Comparison of ENCODE assay signal across 21 cellular contexts in the genomic region with DNA sequence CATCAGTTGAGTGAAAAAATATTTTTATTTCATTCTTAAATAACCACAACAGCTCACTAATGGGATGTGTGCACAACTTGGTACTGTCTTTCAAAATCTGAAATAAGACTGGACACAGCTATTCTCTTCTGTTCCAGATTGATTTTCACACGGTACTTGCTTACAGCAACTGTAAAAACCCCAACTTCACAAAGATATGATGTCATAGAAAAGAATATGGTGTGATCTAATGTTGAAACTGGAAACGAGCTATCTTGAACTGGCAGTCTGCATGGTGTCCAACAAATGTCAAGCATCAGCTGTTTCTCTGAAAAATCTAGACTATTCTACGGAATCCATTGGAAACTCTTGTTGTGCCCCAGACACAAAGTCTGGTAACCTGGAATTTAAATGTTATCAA. TPM values are rescaled to one million over a fixed set of nuclear protein-coding genes. Genes with fewer than 3 reads are reported as not detected.
DNase-seq lines count a peak whose midpoint lies in the region; ATAC-seq, FAIRE-seq and TF ChIP-seq lines count a peak whose summit lies in the region.
"Had no signal": no experiment of that assay in that cellular context is flagged by ENCODE, and none has a peak within 500 bp of the region (broad histone marks: within the 10 kb centered on the region; RNA-seq: fewer than 3 reads in every experiment).

No MANE protein-coding gene starts in this region.

- peak overlapping the region; percentile 95 for H3K27ac ChIP-seq in DOHH2 (ENCODE audit: low read depth, low read length)
- H3K27ac ChIP-seq in endothelial cell of umbilical vein (ENCODE audit: insufficient read depth, low read depth, low read length), result no peak overlapping the region
- no peak overlapping the region for H3K27ac ChIP-seq in coronary artery
- H3K27ac ChIP-seq: gastrocnemius medialis, GM23248, lower lobe of right lung, ovary, suprapubic skin had no signal

- no TSS peak for BruUV-seq in endothelial cell of umbilical vein (replicated peaks; lab: Mats Ljungman, UMichigan)

- H3K9me1 ChIP-seq in endothelial cell of umbilical vein (replicated peaks; ENCODE audit: control insufficient read depth, extremely low read depth, insufficient read depth, low read length), result no peaks in the 10 kb centered on the region

- no peaks in the 10 kb centered on the region for H3K9me2 ChIP-seq in DOHH2 (replicated peaks; ENCODE audit: control insufficient read depth, low read length)

- no peak for TF ChIP-seq CTCF in DOHH2 (IDR thresholded peaks at IDR 0.05; ENCODE audit: low read depth, low read length, poor library complexity, severe bottlenecking)
- no peak for TF ChIP-seq CTCF in endothelial cell of umbilical vein (IDR thresholded peaks at IDR 0.05; ENCODE audit: extremely low read depth in 1 of 2, insufficient read depth in 1 of 2, low read depth in 1 of 2, low read length in 2 of 2)
- TF ChIP-seq CTCF in coronary artery (IDR thresholded peaks at IDR 0.05), result no peak

- H2AFZ ChIP-seq in endothelial cell of umbilical vein (ENCODE audit: low read depth, low read length), result no peak overlapping the region
- H2AFZ ChIP-seq: GM23248 had no signal

- H3F3A ChIP-seq in DOHH2 (ENCODE audit: control insufficient read depth, insufficient read depth), result peaks cover 40% of the 10 kb centered on the region

- H3K9me3 ChIP-seq in DOHH2 (ENCODE audit: control insufficient read depth, insufficient read depth, low read length) (no peaks in the 10 kb centered on the region), endothelial cell of umbilical vein (replicated peaks; ENCODE audit: control insufficient read depth, insufficient read depth, low read length) (no peaks in the 10 kb centered on the region)
- H3K9me3 ChIP-seq: gastrocnemius medialis, lower lobe of right lung, ovary, suprapubic skin had no signal

- H3K4me1 ChIP-seq in DOHH2 (ENCODE audit: control insufficient read depth, low read length) (peaks cover 53% of the 10 kb centered on the region), endothelial cell of umbilical vein (ENCODE audit: control insufficient read depth, extremely low read depth, insufficient read depth, low read length) (no peaks in the 10 kb centered on the region)
- H3K4me1 ChIP-seq: gastrocnemius medialis, lower lobe of right lung, suprapubic skin had no signal

- POLR2A ChIA-PET in endothelial cell of umbilical vein (lab: Charles Lee), result no interaction called here

- H3K4me2 ChIP-seq in DOHH2 (ENCODE audit: low read length) (peak overlapping the region; percentile 73), endothelial cell of umbilical vein (ENCODE audit: insufficient read depth, low read length) (no peak overlapping the region)

- CTCF ChIA-PET in endothelial cell of umbilical vein (lab: Charles Lee), result interaction anchor here (0.9 kb wide), 1 partner anchor 159 kb away, joined by 4 read pairs; no protein-coding TSS in a partner anchor

- ATAC-seq in GM18870 (IDR thresholded peaks at IDR 0.05; ENCODE audit: unreplicated experiment) (peak; percentile 47), HG03432 (IDR thresholded peaks at IDR 0.05; ENCODE audit: unreplicated experiment) (peak; percentile 66), HG03280 (IDR thresholded peaks at IDR 0.05; ENCODE audit: unreplicated experiment) (no peak), GM18861 (IDR thresholded peaks at IDR 0.05; ENCODE audit: unreplicated experiment) (no peak)
- no peak for ATAC-seq in stimulated activated naive CD8-positive, alpha-beta T cell treated with anti-CD3 and anti-CD28 coated beads, Interleukin-15, Interleukin-2, amounts not matched to agents 100 U/mL and 50 U/mL, for 24 hours
- ATAC-seq: gastrocnemius medialis; lower lobe of right lung; stimulated activated memory B cell treated with anti-CD40 and anti-IgM and Interleukin-4, amounts not matched to agents 10 μg/mL and 1 μg/mL and 100 μg/mL, for 72 hours had no signal

- DNase-seq in endothelial cell of umbilical vein (ENCODE audit: low read depth, low spot score) (no peak), coronary artery (ENCODE audit: low spot score) (no peak)
- no peak for DNase-seq in stimulated activated naive CD8-positive, alpha-beta T cell treated with anti-CD3 and anti-CD28 coated beads, Interleukin-15, Interleukin-2, amounts not matched to agents 100 U/mL and 50 U/mL, for 24 hours
- DNase-seq: activated T-cell treated with anti-CD3 and anti-CD28 coated beads for 4 hours, amniotic stem cell, cerebellar nuclear complex, gastrocnemius medialis, GM23248, hippocampal formation, Kasumi-1, lower lobe of right lung, NCI-H146, ovary, Right ventricle myocardium superior had no signal

- H3K9ac ChIP-seq in endothelial cell of umbilical vein (replicated peaks; ENCODE audit: extremely low read depth, insufficient read depth, low read length), result no peak overlapping the region
- H3K9ac ChIP-seq: GM23248 had no signal

- H4K20me1 ChIP-seq in DOHH2 (ENCODE audit: control insufficient read depth, insufficient read depth, low read depth, low read length), result no peaks in the 10 kb centered on the region
- H4K20me1 ChIP-seq in endothelial cell of umbilical vein (replicated peaks; ENCODE audit: control insufficient read depth, extremely low read depth, insufficient read depth, low read length), result no peaks in the 10 kb centered on the region

- H3K27me3 ChIP-seq in DOHH2 (ENCODE audit: control insufficient read depth, low read length) (no peaks in the 10 kb centered on the region), endothelial cell of umbilical vein (ENCODE audit: control insufficient read depth in 2 of 2, insufficient read depth in 2 of 2, low read length in 2 of 2) (no peaks in the 10 kb centered on the region)
- H3K27me3 ChIP-seq: gastrocnemius medialis, ovary, suprapubic skin had no signal

- TF ChIP-seq POLR2A in endothelial cell of umbilical vein (IDR thresholded peaks at IDR 0.05; ENCODE audit: low read depth, low read length), result no peak

- intact Hi-C loops in endothelial cell of umbilical vein (cut with micrococcal nuclease), result no loop called here

- dilution Hi-C loops in endothelial cell of umbilical vein (cut with MboI; ENCODE audit: extremely low pct_ligation_motif_present, low sequenced_read_pairs), result no loop called here

- H3K79me2 ChIP-seq in DOHH2 (ENCODE audit: control insufficient read depth, low read length) (peaks cover 9% of the 10 kb centered on the region), endothelial cell of umbilical vein (ENCODE audit: control insufficient read depth, insufficient read depth, low read length) (no peaks in the 10 kb centered on the region)

- H3K4me3 ChIP-seq in DOHH2 (ENCODE audit: low read length) (peak overlapping the region; percentile 52), endothelial cell of umbilical vein (replicated peaks in 1 of 3; ENCODE audit: insufficient read depth in 1 of 3, low read depth in 1 of 3, low read length in 3 of 3) (no peak overlapping the region), coronary artery (no peak overlapping the region)
- H3K4me3 ChIP-seq: gastrocnemius medialis, GM23248, lower lobe of right lung, ovary, suprapubic skin had no signal

- no peak for FAIRE-seq in endothelial cell of umbilical vein (lab: Jason Lieb, UNC)

- H3K36me3 ChIP-seq in DOHH2 (ENCODE audit: control insufficient read depth, low read length), result peaks cover 85% of the 10 kb centered on the region
- peaks cover 0 to 2% of the 10 kb centered on the region in 2 experiments for H3K36me3 ChIP-seq in endothelial cell of umbilical vein (ENCODE audit: control insufficient read depth in 2 of 2, extremely low read depth in 1 of 2, insufficient read depth in 2 of 2, low read length in 2 of 2)
- H3K36me3 ChIP-seq: ovary had no signal

TF ChIP-seq in endothelial cell of umbilical vein, 7 proteins besides CTCF, POLR2A, EP300 and RAD21:
- TF ChIP-seq JUN (IDR thresholded peaks at IDR 0.05; ENCODE audit: borderline replicate concordance, insufficient read depth, insufficient read length, low read depth) (peak; percentile 3), FOS (IDR thresholded peaks at IDR 0.05; ENCODE audit: borderline replicate concordance, insufficient read depth, low read length) (no peak), EZH2 (IDR thresholded peaks at IDR 0.05; ENCODE audit: borderline replicate concordance, low read depth, low read length, severe bottlenecking) (no peak)

RNA-seq across cellular contexts. Expression of a gene that starts 14.7 kb away (rescaled TPM):
- total RNA-seq in endothelial cell of umbilical vein, result 11.0 and 11.1 TPM in 2 replicates
- 6.9 and 8.7 TPM in 2 replicates for polyA plus RNA-seq in endothelial cell of umbilical vein
- 9.5 and 9.7 TPM in 2 replicates for polyA plus RNA-seq in endothelial cell of umbilical vein (2011; cell fraction: cytosol; rRNA removed)
- polyA plus RNA-seq in endothelial cell of umbilical vein (2011; cell fraction: nucleus; rRNA removed), result 13.3 and 16.7 TPM in 2 replicates
- polyA plus RNA-seq in endothelial cell of umbilical vein (2012), result 5.5 and 7.9 TPM in 2 replicates
- 18.6 and 20.1 TPM in 2 replicates for polyA minus RNA-seq in endothelial cell of umbilical vein
- 4.5 TPM for polyA minus RNA-seq in endothelial cell of umbilical vein (2011; cell fraction: cytosol; rRNA and poly(A)+ RNA removed)
- polyA minus RNA-seq in endothelial cell of umbilical vein (2011; cell fraction: nucleus; rRNA and poly(A)+ RNA removed), result 20.1 and 27.2 TPM in 2 replicates

RNA-seq across cellular contexts. Expression of a gene that starts 15.0 kb away (rescaled TPM):
- 58.4 and 64.8 TPM in 2 replicates for total RNA-seq in endothelial cell of umbilical vein
- polyA plus RNA-seq in endothelial cell of umbilical vein, result 14.0 and 22.2 TPM in 2 replicates
- polyA plus RNA-seq in endothelial cell of umbilical vein (2011; cell fraction: cytosol; rRNA removed), result 26.8 and 35.5 TPM in 2 replicates
- polyA plus RNA-seq in endothelial cell of umbilical vein (2011; cell fraction: nucleus; rRNA removed), result 14.8 and 20.3 TPM in 2 replicates
- 34.4 and 65.6 TPM in 2 replicates for polyA plus RNA-seq in endothelial cell of umbilical vein (2012)
- 15.9 and 16.1 TPM in 2 replicates for polyA minus RNA-seq in endothelial cell of umbilical vein
- 25.2 TPM for polyA minus RNA-seq in endothelial cell of umbilical vein (2011; cell fraction: cytosol; rRNA and poly(A)+ RNA removed)
- polyA minus RNA-seq in endothelial cell of umbilical vein (2011; cell fraction: nucleus; rRNA and poly(A)+ RNA removed), result 14.3 and 23.8 TPM in 2 replicates

RNA-seq across cellular contexts. Expression of a gene that starts 44.0 kb away (rescaled TPM):
- 14.0 and 16.7 TPM in 2 replicates for total RNA-seq in endothelial cell of umbilical vein
- 4.4 and 5.5 TPM in 2 replicates for polyA plus RNA-seq in endothelial cell of umbilical vein
- 6.2 and 7.4 TPM in 2 replicates for polyA plus RNA-seq in endothelial cell of umbilical vein (2011; cell fraction: cytosol; rRNA removed)
- 7.4 and 7.9 TPM in 2 replicates for polyA plus RNA-seq in endothelial cell of umbilical vein (2011; cell fraction: nucleus; rRNA removed)
- 15.7 and 16.9 TPM in 2 replicates for polyA plus RNA-seq in endothelial cell of umbilical vein (2012)
- 7.2 and 7.4 TPM in 2 replicates for polyA minus RNA-seq in endothelial cell of umbilical vein
- polyA minus RNA-seq in endothelial cell of umbilical vein (2011; cell fraction: cytosol; rRNA and poly(A)+ RNA removed), result 1.7 TPM
- polyA minus RNA-seq in endothelial cell of umbilical vein (2011; cell fraction: nucleus; rRNA and poly(A)+ RNA removed), result 8.0 and 9.5 TPM in 2 replicates

Comparison
In these comparisons a context has a peak if more than half of its experiments do, and no peak if none do; other contexts are left out.
1. ATAC-seq: peak in GM18870 (single experiment) and HG03432 (single experiment); none in HG03280 (single experiment), GM18861 (single experiment) and stimulated activated naive CD8-positive, alpha-beta T cell treated with anti-CD3 and anti-CD28 coated beads, Interleukin-15, Interleukin-2, amounts not matched to agents 100 U/mL and 50 U/mL, for 24 hours (single experiment).